Comparison of ENCODE assay signal across 11 cellular contexts in the genomic region with DNA sequence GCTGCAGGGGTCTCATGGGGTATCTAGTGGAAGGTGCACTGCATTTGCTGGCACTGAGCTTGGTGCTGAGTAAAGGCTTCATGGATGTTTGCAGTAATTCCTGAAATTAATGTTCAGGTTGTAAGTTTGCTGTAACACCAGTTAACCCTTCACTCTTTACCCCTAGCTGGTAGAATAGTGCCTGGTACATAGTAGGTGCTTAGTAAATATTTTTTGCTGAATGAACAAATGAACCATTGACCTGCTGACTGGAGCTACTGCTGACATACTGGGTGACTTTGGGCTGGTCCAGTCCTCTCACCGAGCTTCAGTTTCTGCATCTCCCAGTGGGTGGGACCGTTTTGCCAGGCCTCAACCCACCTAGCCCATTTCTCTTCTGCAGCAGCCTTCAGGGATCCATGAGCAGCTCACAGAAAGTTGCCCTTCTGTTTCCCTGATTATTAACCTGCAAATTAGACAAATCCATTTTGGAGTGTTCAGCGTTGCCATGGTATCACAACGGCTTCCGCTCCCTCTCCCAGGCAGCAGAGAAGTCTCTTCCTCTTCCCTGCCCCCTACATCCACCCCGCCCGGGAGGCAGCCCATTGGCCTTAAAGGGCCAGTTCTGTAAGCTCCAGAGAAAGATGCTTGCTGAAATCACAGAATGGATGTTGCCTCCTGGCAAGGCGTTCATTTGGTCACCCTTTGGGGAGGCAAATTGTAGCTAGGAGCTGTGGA. TPM values are rescaled to one million over a fixed set of nuclear protein-coding genes. Genes with fewer than 3 reads are reported as not detected.
DNase-seq lines count a peak whose midpoint lies in the region; ATAC-seq, FAIRE-seq and TF ChIP-seq lines count a peak whose summit lies in the region.
"Had no signal": no experiment of that assay in that cellular context is flagged by ENCODE, and none has a peak within 500 bp of the region (broad histone marks: within the 10 kb centered on the region; RNA-seq: fewer than 3 reads in every experiment).

No MANE protein-coding gene starts in this region.

- peak; percentile 43 for DNase-seq in GM10248 (ENCODE audit: extremely low spot score)
- DNase-seq in Jurkat, Clone E6-1 (ENCODE audit: low read depth, low spot score) = peak; percentile 17
- DNase-seq in K562 (ENCODE audit: extremely low read depth in 1 of 4, low spot score in 3 of 4) = peak; percentile 32 to 49 (median 33)
- peak; percentile 36 for DNase-seq in mesenchymal stem cell
- DNase-seq in stimulated activated CD4-positive, alpha-beta T cell treated with anti-CD3 and anti-CD28 coated beads, Interleukin-1b, Interleukin-23, amount 100 ng/mL, for 48 hours = no peak
- no peak for DNase-seq in DMS53 treated with DMSO at 0.1 percent for 48 hours (lab: John Stamatoyannopoulos, UW; ENCODE audit: unreplicated experiment)
- DNase-seq in NCI-H1694 (lab: John Stamatoyannopoulos, UW) = no peak
- DNase-seq in stimulated activated CD4-positive, alpha-beta T cell treated with anti-CD3 and anti-CD28 coated beads, Interleukin-12 subunit alpha, Interleukin-12 subunit beta, amount 100 ng/mL, for 4 hours = no peak
- DNase-seq: activated T-cell treated with anti-CD3 and anti-CD28 coated beads, Interleukin-2, amount 50 U/mL, for 4 hours; SK-N-SH had no signal

- peak; percentile 90 for ATAC-seq in K562
- ATAC-seq: activated T-cell treated with anti-CD3 and anti-CD28 coated beads, Interleukin-2, amount 50 U/mL, for 4 hours had no signal

- H3K14ac ChIP-seq in mesenchymal stem cell (ENCODE audit: low read length in 2 of 2) = no peak overlapping the region

- TF ChIP-seq POLR2A in K562 (conservative IDR thresholded peaks at IDR 0.05) = no peak

- TF ChIP-seq CTCF in GM10248 (IDR thresholded peaks at IDR 0.05; ENCODE audit: control extremely low read depth, extremely low read depth, low read depth, missing control alignments) (no peak), K562 (IDR thresholded peaks at IDR 0.05 in 2 of 3, conservative IDR thresholded peaks at IDR 0.05 in 1 of 3; ENCODE audit: insufficient read depth in 2 of 3, low read depth in 1 of 3, low read length in 3 of 3) (no peak)

- H3K79me2 ChIP-seq in K562 (ENCODE audit: control insufficient read depth, insufficient read depth, low read length) = no peaks in the 10 kb centered on the region

- H2BK5ac ChIP-seq in mesenchymal stem cell (ENCODE audit: low read depth, low read length, poor library complexity, severe bottlenecking) = no peak overlapping the region

- H4K8ac ChIP-seq in mesenchymal stem cell (ENCODE audit: low read length) = peak overlapping the region; percentile 16

- no peak overlapping the region for H3K4ac ChIP-seq in mesenchymal stem cell (ENCODE audit: low read depth in 1 of 2, low read length in 2 of 2)

- TF ChIP-seq RAD21 in K562 (CRISPR knock-in tag; conservative IDR thresholded peaks at IDR 0.05 in 1 of 2, IDR thresholded peaks at IDR 0.05 in 1 of 2) = no peak

- H3K4me1 ChIP-seq in K562 (replicated peaks in 1 of 2; ENCODE audit: control insufficient read depth in 2 of 2, insufficient read depth in 2 of 2, low read length in 2 of 2) = no peaks in the 10 kb centered on the region; a peak in 1 of 5 replicates
- no peaks in the 10 kb centered on the region for H3K4me1 ChIP-seq in mesenchymal stem cell (ENCODE audit: control insufficient read depth, insufficient read depth, low read depth, low read length)
- H3K4me1 ChIP-seq: tibial nerve had no signal

- H3K9ac ChIP-seq in K562 (ENCODE audit: insufficient read depth in 1 of 2, low read depth in 2 of 2, low read length in 2 of 2) (no peak overlapping the region), mesenchymal stem cell (ENCODE audit: low read length) (no peak overlapping the region)
- H3K9ac ChIP-seq: SK-N-SH had no signal

- FAIRE-seq in K562 (lab: Jason Lieb, UNC) = no peak

- 9% methylated on average over 7 of the region's 8 CpGs for WGBS in K562 (ENCODE audit: insufficient coverage, low coverage, missing lambda C conversion rate)
- WGBS in mesenchymal stem cell = 39% methylated on average over 6 of the region's 8 CpGs

- peak overlapping the region in 1 of 2 experiments; percentile 46 for H3K18ac ChIP-seq in mesenchymal stem cell (ENCODE audit: low read depth in 1 of 2, low read length in 2 of 2)

- POLR2A ChIA-PET in GM10248 (lab: Yijun Ruan, JAX) (no interaction called here), K562 (lab: Yijun Ruan, JAX) (interaction anchor here (0.6 kb wide), 1 partner anchor 41 kb away, joined by 4 read pairs; no protein-coding TSS in a partner anchor)

- TF ChIP-seq EP300 in K562 (IDR thresholded peaks at IDR 0.05; ENCODE audit: low read length) = 0 out of 2 replicates have a peak, but pooled peaks have one; percentile 21

- H3K9me1 ChIP-seq in K562 (ENCODE audit: control insufficient read depth, insufficient read depth, low read length) = no peaks in the 10 kb centered on the region

- peak overlapping the region; percentile 54 for H2AFZ ChIP-seq in K562 (ENCODE audit: low read depth, low read length)
- no peak overlapping the region for H2AFZ ChIP-seq in mesenchymal stem cell (ENCODE audit: low read depth, low read length)

- H3K4me2 ChIP-seq in K562 (ENCODE audit: insufficient read depth, low read length) = no peak overlapping the region; the same call in 1 of the 2 replicates
- H3K4me2 ChIP-seq in mesenchymal stem cell (ENCODE audit: low read length, poor library complexity, severe bottlenecking) = no peak overlapping the region
- H3K4me2 ChIP-seq: SK-N-SH had no signal

- H2BK15ac ChIP-seq in mesenchymal stem cell (ENCODE audit: low read depth, poor library complexity, severe bottlenecking) = no peak overlapping the region

- H3K79me1 ChIP-seq in mesenchymal stem cell (replicated peaks; ENCODE audit: low read length, poor library complexity, severe bottlenecking) = no peaks in the 10 kb centered on the region

- H3K36me3 ChIP-seq in K562 (ENCODE audit: control insufficient read depth, insufficient read depth, low read length) = no peaks in the 10 kb centered on the region
- no peaks in the 10 kb centered on the region for H3K36me3 ChIP-seq in mesenchymal stem cell (ENCODE audit: control insufficient read depth in 1 of 2, insufficient read depth in 2 of 2, low read depth in 1 of 2, low read length in 2 of 2)
- H3K36me3 ChIP-seq: tibial nerve had no signal

- H3K27me3 ChIP-seq in K562 (ENCODE audit: control insufficient read depth in 2 of 2, insufficient read depth in 2 of 2, low read length in 2 of 2) (no peaks in the 10 kb centered on the region), mesenchymal stem cell (ENCODE audit: control insufficient read depth in 1 of 2, insufficient read depth in 1 of 2, low read length in 2 of 2) (peaks cover 0 to 21% of the 10 kb centered on the region in 2 experiments)
- H3K27me3 ChIP-seq: tibial nerve had no signal

- H3K27ac ChIP-seq in K562 (ENCODE audit: extremely low read depth, low read depth, low read length) (no peak overlapping the region), mesenchymal stem cell (ENCODE audit: low read length, poor library complexity, severe bottlenecking) (no peak overlapping the region)
- H3K27ac ChIP-seq: tibial nerve had no signal

- H2BK12ac ChIP-seq in mesenchymal stem cell (ENCODE audit: low read length in 2 of 2) = peak overlapping the region in 1 of 2 experiments; percentile 37

- H2AK5ac ChIP-seq in mesenchymal stem cell (ENCODE audit: low read length, severe bottlenecking) = no peak overlapping the region

- no peak overlapping the region for H4K91ac ChIP-seq in mesenchymal stem cell (ENCODE audit: low read length)

- H3K9me3 ChIP-seq in K562 (replicated peaks; ENCODE audit: control insufficient read depth, insufficient read depth, low read depth, low read length) (peaks cover 2% of the 10 kb centered on the region; the same call in 1 of the 2 replicates), mesenchymal stem cell (ENCODE audit: control insufficient read depth, low read length) (peaks cover 11% of the 10 kb centered on the region)
- H3K9me3 ChIP-seq: SK-N-SH had no signal

- in situ Hi-C loops in K562 (cut with MboI) = no loop called here

- H3K4me3 ChIP-seq in Jurkat, Clone E6-1 (ENCODE audit: low read length) = no peak overlapping the region
- H3K4me3 ChIP-seq in K562 (no peak overlapping the region), mesenchymal stem cell (ENCODE audit: insufficient read depth in 1 of 2, low read depth in 1 of 2, low read length in 2 of 2) (no peak overlapping the region)
- H3K4me3 ChIP-seq: tibial nerve had no signal

- no TSS peak for BruUV-seq in K562 (replicated peaks; lab: Mats Ljungman, UMichigan)

- intact Hi-C loops in K562 (cut with micrococcal nuclease) = no loop called here

- no peaks in the 10 kb centered on the region for H4K20me1 ChIP-seq in K562 (replicated peaks; ENCODE audit: control insufficient read depth, insufficient read depth, low read length)

- H2BK120ac ChIP-seq in mesenchymal stem cell (ENCODE audit: low read depth, low read length) = no peak overlapping the region

- no peak overlapping the region for H3K23ac ChIP-seq in mesenchymal stem cell (ENCODE audit: low read length in 2 of 2)

- CTCF ChIA-PET in GM10248 (lab: Yijun Ruan, JAX) = interaction anchor here (0.9 to 1.9 kb wide), 4 partner anchors 18 to 26 kb away, joined by 3 to 7 read pairs (median 4); no protein-coding TSS in a partner anchor
- CTCF ChIA-PET in K562 (lab: Yijun Ruan, JAX; ENCODE audit: low intra/inter-chr PET ratio) = no interaction called here

TF ChIP-seq in K562, 482 proteins besides CTCF, POLR2A, EP300 and RAD21 (continues in another document):
- peak; percentile 46 for TF ChIP-seq NEUROD1 (IDR thresholded peaks at IDR 0.05; ENCODE audit: borderline replicate concordance, low read depth, low read length, partially characterized antibody)

RNA-seq across cellular contexts. Expression of gene BOD1, which starts 47.5 kb away (rescaled TPM):
- polyA plus RNA-seq in Jurkat, Clone E6-1 (2012; ENCODE audit: insufficient read depth, insufficient read length) = 30.4 TPM
- 16.7 and 29.4 TPM in 2 replicates for total RNA-seq in K562 (2011; cell fraction: chromatin; rRNA removed; ENCODE audit: low replicate concordance)
- 12.8 and 14.3 TPM in 2 replicates for total RNA-seq in K562 (2011; cell fraction: nucleolus; rRNA removed)
- 20.2 and 24.8 TPM in 2 replicates for total RNA-seq in K562 (2011; cell fraction: nucleoplasm; rRNA removed)
- 19.3 and 20.3 TPM in 2 replicates for total RNA-seq in K562 (2014; rRNA removed)
- total RNA-seq in K562 (2014; rRNA removed; fragmentation: Illumina TruSeq; extraction: Trizol) = 20.2 and 22.6 TPM in 2 replicates
- 31.1 and 31.5 TPM in 2 replicates for total RNA-seq in K562 (2015; rRNA removed; fragmentation: Illumina TruSeq; extraction: Trizol)
- 17.9 and 22.0 TPM in 2 replicates for total RNA-seq in K562 (2021)
- polyA plus RNA-seq in K562 (2011; rRNA removed) = 31.6 and 35.6 TPM in 2 replicates
- polyA plus RNA-seq in K562 (2011; cell fraction: cytosol; rRNA removed) = 12.4 and 22.2 TPM in 2 replicates
- 56.7 and 79.6 TPM in 2 replicates for polyA plus RNA-seq in K562 (2011; cell fraction: nucleus; rRNA removed)
- polyA plus RNA-seq in K562 (2012) = 18.4 and 19.0 TPM in 2 replicates
- 22.0 and 24.6 TPM in 2 replicates for polyA plus RNA-seq in K562 (2014; fragmentation: Illumina TruSeq; extraction: Trizol)
- polyA plus RNA-seq in K562 (2014; fragmentation: Nextera tagmentation; extraction: Ambion mirVana) = 10 to 100 TPM; 10.1 to 10.8 TPM
- 23.8 and 26.7 TPM in 2 replicates for polyA plus RNA-seq in K562 (2014; rRNA removed)
- polyA minus RNA-seq in K562 (2011; rRNA and poly(A)+ RNA removed) = 29.3 and 39.7 TPM in 2 replicates
- polyA minus RNA-seq in K562 (2011; cell fraction: cytosol; rRNA and poly(A)+ RNA removed) = 8.3 and 10.8 TPM in 2 replicates
- 14.5 and 37.8 TPM in 2 replicates for polyA minus RNA-seq in K562 (2011; cell fraction: nucleus; rRNA and poly(A)+ RNA removed)
- polyA plus RNA-seq in mesenchymal stem cell (2013, experiment 1 of 2) = 79.3 TPM
- polyA plus RNA-seq in mesenchymal stem cell (2013, experiment 2 of 2) = 84.2 TPM

Comparison
In these comparisons a context has a peak if more than half of its experiments do, and no peak if none do; other contexts are left out.
1. DNase-seq: peak in GM10248 (single experiment), Jurkat, Clone E6-1 (single experiment), K562 (4 of 4) and mesenchymal stem cell (single experiment); none in stimulated activated CD4-positive, alpha-beta T cell treated with anti-CD3 and anti-CD28 coated beads, Interleukin-1b, Interleukin-23, amount 100 ng/mL, for 48 hours (single experiment), DMS53 treated with DMSO at 0.1 percent for 48 hours (single experiment), NCI-H1694 (single experiment) and stimulated activated CD4-positive, alpha-beta T cell treated with anti-CD3 and anti-CD28 coated beads, Interleukin-12 subunit alpha, Interleukin-12 subunit beta, amount 100 ng/mL, for 4 hours (single experiment).